Comparison of ENCODE assay signal across 8 cellular contexts in the genomic region with DNA sequence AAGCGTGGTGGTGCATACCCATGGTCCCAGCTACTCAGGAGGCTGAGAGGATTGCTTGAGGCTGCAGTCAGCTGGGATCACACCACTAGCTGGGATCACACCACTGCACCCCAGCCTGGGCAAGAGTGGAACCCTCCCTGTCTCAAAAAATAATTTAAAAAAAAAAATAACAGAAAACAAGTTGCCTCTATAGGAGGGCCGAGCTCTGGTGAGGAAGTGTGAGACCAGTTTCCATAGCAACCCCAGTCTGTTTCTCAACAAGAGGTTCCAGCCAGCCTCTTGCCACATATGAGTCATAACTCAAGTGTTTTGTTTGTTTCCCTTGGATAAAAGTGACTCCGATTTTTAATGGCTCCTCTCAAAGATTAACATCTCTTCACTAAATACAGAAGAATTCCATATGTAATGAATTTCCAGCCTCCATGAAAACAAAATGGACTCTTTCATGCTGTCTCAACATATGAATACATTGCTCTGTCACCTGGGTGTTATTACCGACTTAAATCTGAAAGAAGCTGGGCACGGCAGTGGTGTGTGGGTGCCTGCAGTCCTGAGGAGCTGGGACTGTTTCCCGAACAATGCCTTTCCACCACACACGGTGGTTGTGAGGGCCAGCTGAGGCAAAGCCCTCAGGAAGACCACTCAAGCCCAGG. TPM values are rescaled to one million over a fixed set of nuclear protein-coding genes. Genes with fewer than 3 reads are reported as not detected.
DNase-seq lines count a peak whose midpoint lies in the region; ATAC-seq and TF ChIP-seq lines count a peak whose summit lies in the region.

No MANE protein-coding gene starts in this region.

- H3K4me1 ChIP-seq in tibial nerve: peaks cover 0 to 60% (median 31%) of the 10 kb centered on the region in 4 donors

- H3K36me3 ChIP-seq in tibial nerve: peaks cover 0 to 67% (median 8%) of the 10 kb centered on the region in 3 donors

- H3K4me3 ChIP-seq in tibial nerve: peak overlapping the region in 3 of 4 donors; percentile 1 to 39 (median 4)

- H3K27ac ChIP-seq in tibial nerve: peak overlapping the region; percentile 72 to 96 (median 87)

- H3K4me1 Mint-ChIP-seq in Calu3 (ENCODE audit: low read depth, unreplicated experiment) (peaks cover 17% of the 10 kb centered on the region), nephron (peaks cover 34% of the 10 kb centered on the region)

- H3K4me3 Mint-ChIP-seq in Calu3 (ENCODE audit: low read depth, unreplicated experiment) (peak overlapping the region; percentile 27), nephron (peak overlapping the region in 2 of 3 experiments; percentile 25 to 42)

- H3K27me3 ChIP-seq in tibial nerve: no peaks in the 10 kb centered on the region

- H3K27ac Mint-ChIP-seq in Calu3 (ENCODE audit: unreplicated experiment) (peak overlapping the region; percentile 94), nephron (peak overlapping the region; percentile 91 to 97 (median 97))

- ATAC-seq in GM19468 (IDR thresholded peaks at IDR 0.05; ENCODE audit: extremely low read depth, unreplicated experiment) (peak; percentile 76), HG03565 (IDR thresholded peaks at IDR 0.05; ENCODE audit: unreplicated experiment) (peak; percentile 92)

- H3K9me3 Mint-ChIP-seq in Calu3 (ENCODE audit: low read depth, unreplicated experiment) (no peaks in the 10 kb centered on the region), nephron (no peaks in the 10 kb centered on the region)

- intact Hi-C loops in Calu3 (cut with micrococcal nuclease; ENCODE audit: unreplicated experiment): loop anchor here (2.0 kb wide), 1 partner anchor 34 kb away; a partner anchor contains a TSS

- H3K36me3 Mint-ChIP-seq in Calu3 (ENCODE audit: insufficient read depth, unreplicated experiment) (peaks cover 47% of the 10 kb centered on the region), nephron (ENCODE audit: low read depth) (peaks cover 30% of the 10 kb centered on the region)

- CTCF ChIA-PET in Calu3 (lab: Charles Lee): interaction anchor here (0.7 to 2.0 kb wide), 4 partner anchors 19 to 248 kb away, joined by 3 to 8 read pairs (median 6); a partner anchor contains a TSS

- no peaks in the 10 kb centered on the region for H3K9me3 ChIP-seq in tibial nerve

- no TSS peak for BruUV-seq in Calu3 (replicated peaks; lab: Mats Ljungman, UMichigan)

- peak; percentile 84 to 92 for TF ChIP-seq EP300 in tibial nerve (IDR thresholded peaks at IDR 0.05)

- DNase-seq in Calu3: peak; percentile 74
- peak; percentile 91 for DNase-seq in OCI-M1 (lab: John Stamatoyannopoulos, UW)
- peak; percentile 46 for DNase-seq in activated T-helper 1 cell treated with Interleukin-2 at 50 U/mL for 16 hours (ENCODE audit: low read depth)
- peak; percentile 100 for DNase-seq in fibroblast of peridontal ligament (ENCODE audit: extremely low read depth)
- peak; percentile 60 to 88 for DNase-seq in tibial nerve (ENCODE audit: low spot score in 2 of 2)

- no peak for TF ChIP-seq CTCF in Calu3 (IDR thresholded peaks at IDR 0.05; ENCODE audit: unreplicated experiment)
- no peak for TF ChIP-seq CTCF in nephron (IDR thresholded peaks at IDR 0.05; ENCODE audit: unreplicated experiment in 3 of 3)
- no peak for TF ChIP-seq CTCF in tibial nerve (IDR thresholded peaks at IDR 0.05)

- 5% methylated on average over 7 of the region's 7 CpGs for WGBS in tibial nerve, 2 donors

- H3K27me3 Mint-ChIP-seq in Calu3 (ENCODE audit: unreplicated experiment) (no peaks in the 10 kb centered on the region), nephron (ENCODE audit: low read depth) (no peaks in the 10 kb centered on the region)

- no peak for TF ChIP-seq POLR2A in tibial nerve (IDR thresholded peaks at IDR 0.05)

RNA-seq across cellular contexts. Expression of a gene that starts 19.7 kb away (rescaled TPM):
- total RNA-seq in Calu3 (2022) (56.2 and 57.0 TPM in 2 replicates), tibial nerve (100 to 1,000 TPM in 3 of 4 donors, 10 to 100 TPM in 1; 99.9 to 130 (median 120) TPM)

RNA-seq across cellular contexts. Expression of a gene that starts 19.9 kb away (rescaled TPM):
- total RNA-seq in Calu3 (2022) (14.3 and 16.7 TPM in 2 replicates), tibial nerve (10 to 100 TPM; 10.7 to 17.7 (median 13.8) TPM)

RNA-seq across cellular contexts. Expression of a gene that starts 33.9 kb away (rescaled TPM):
- total RNA-seq in Calu3 (2022) (23.8 and 24.3 TPM in 2 replicates), tibial nerve (10 to 100 TPM; 47.7 to 77.1 (median 61.3) TPM)

RNA-seq across cellular contexts. Expression of a gene that starts 34.1 kb away (rescaled TPM):
- total RNA-seq in Calu3 (2022) (16.7 and 17.7 TPM in 2 replicates), tibial nerve (1 to 10 TPM; 4.8 to 7.9 (median 5.8) TPM)

Comparison
In these comparisons a context has a peak if more than half of its experiments do, and no peak if none do; other contexts are left out.
1. Peak in every context shown above with its lines: DNase-seq, ATAC-seq, H3K4me3 ChIP-seq and H3K27ac ChIP-seq.
2. DNase-seq: peak in every context shown above with its lines; median percentile 100 in fibroblast of peridontal ligament; 91 in OCI-M1; 74 in Calu3; 74 in tibial nerve; 46 in activated T-helper 1 cell treated with Interleukin-2 at 50 U/mL for 16 hours.